ENCODE assay signal across 17 cellular contexts in the genomic region with DNA sequence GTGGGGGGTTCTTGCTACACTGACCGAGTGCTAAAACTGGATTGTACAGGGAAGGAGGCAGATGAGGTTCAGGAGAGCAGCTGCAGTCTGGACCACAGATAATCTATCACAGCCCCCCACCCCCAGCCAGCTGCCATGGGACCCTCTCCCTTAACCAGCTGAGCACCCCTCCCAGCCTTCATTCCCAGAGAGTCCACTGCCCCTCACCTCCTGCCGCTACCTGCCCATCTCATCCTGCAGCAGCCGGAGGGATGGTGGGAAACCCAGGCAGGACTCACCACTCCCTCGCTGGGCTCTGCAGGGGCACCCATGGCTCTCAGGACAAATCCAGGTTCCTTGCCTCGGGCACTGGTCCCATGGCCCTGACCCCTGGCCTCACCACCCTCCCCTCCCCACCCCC.
A peak's percentile ranks its signal among the peaks of the same experiment; 100 is the strongest.
DNase-seq lines count a peak whose midpoint lies in the region; ATAC-seq and FAIRE-seq lines count a peak whose summit lies in the region.
"Had no signal": no experiment of that assay in that cellular context is flagged by ENCODE, and none has a peak within 500 bp of the region (broad histone marks: within the 10 kb centered on the region; RNA-seq: fewer than 3 reads in every experiment).

No MANE protein-coding gene starts in this region.

- H3K27ac Mint-ChIP-seq in activated naive CD8-positive, alpha-beta T cell treated with anti-CD3 and anti-CD28 coated beads, Interleukin-2, amount 50 U/mL, for 24 hours: no peak overlapping the region
- H3K27ac Mint-ChIP-seq: CD8-positive, alpha-beta memory T cell had no signal

- H3K4me3 Mint-ChIP-seq in activated naive CD8-positive, alpha-beta T cell treated with anti-CD3 and anti-CD28 coated beads, Interleukin-2, amount 50 U/mL, for 24 hours: no peak overlapping the region
- H3K4me3 Mint-ChIP-seq: CD8-positive, alpha-beta memory T cell had no signal

- no peaks in the 10 kb centered on the region for H3K9me3 Mint-ChIP-seq in activated naive CD8-positive, alpha-beta T cell treated with anti-CD3 and anti-CD28 coated beads, Interleukin-2, amount 50 U/mL, for 24 hours
- H3K9me3 Mint-ChIP-seq: CD8-positive, alpha-beta memory T cell had no signal

- H3K27me3 Mint-ChIP-seq in activated naive CD8-positive, alpha-beta T cell treated with anti-CD3 and anti-CD28 coated beads, Interleukin-2, amount 50 U/mL, for 24 hours: peaks cover under 1% of the 10 kb centered on the region

- no peaks in the 10 kb centered on the region for H3K4me1 Mint-ChIP-seq in activated naive CD8-positive, alpha-beta T cell treated with anti-CD3 and anti-CD28 coated beads, Interleukin-2, amount 50 U/mL, for 24 hours
- H3K4me1 Mint-ChIP-seq: CD8-positive, alpha-beta memory T cell had no signal

- no peak for ATAC-seq in HG02840 (IDR thresholded peaks at IDR 0.05; ENCODE audit: low FRiP score, unreplicated experiment)
- no peak for ATAC-seq in HG03135 (IDR thresholded peaks at IDR 0.05; ENCODE audit: unreplicated experiment)
- no peak for ATAC-seq in activated naive CD8-positive, alpha-beta T cell treated with anti-CD3 and anti-CD28 coated beads, Interleukin-2, amount 50 U/mL, for 24 hours

- intact Hi-C loops in posterior vena cava (cut with DNase I): no loop called here

- FAIRE-seq in urothelium cell line (lab: Jason Lieb, UNC): peak; percentile 17
- FAIRE-seq: H54 had no signal

- no peaks in the 10 kb centered on the region for H3K36me3 Mint-ChIP-seq in activated naive CD8-positive, alpha-beta T cell treated with anti-CD3 and anti-CD28 coated beads, Interleukin-2, amount 50 U/mL, for 24 hours (ENCODE audit: low read depth)
- H3K36me3 Mint-ChIP-seq: CD8-positive, alpha-beta memory T cell had no signal

- peak; percentile 1 for DNase-seq in stimulated activated CD4-positive, alpha-beta T cell treated with anti-CD3 and anti-CD28 coated beads, Interleukin-4, amount 100 ng/mL, for 24 hours
- DNase-seq in stimulated activated CD4-positive, alpha-beta T cell treated with anti-CD3 and anti-CD28 coated beads, Interleukin-12 subunit alpha, Interleukin-12 subunit beta, amount 100 ng/mL, for 4 hours: no peak
- DNase-seq in ecto neural progenitor cell (ENCODE audit: low spot score) (peak; percentile 24), posterior vena cava (ENCODE audit: low spot score) (peak; percentile 38), urothelium cell line (ENCODE audit: low spot score) (no peak)
- DNase-seq in activated naive CD8-positive, alpha-beta T cell treated with anti-CD3 and anti-CD28 coated beads, Interleukin-2, amount 50 U/mL, for 24 hours: no peak
- DNase-seq: BE2C; DMS 273 treated with DMSO at 0.1 percent for 48 hours; NCI-H1105; NCI-H1694 treated with DMSO at 0.1 percent for 48 hours; NCI-H69; NK-92 treated with Interleukin-12 subunit alpha and Interleukin-12 subunit beta, amount 100 ng/mL, for 24 hours; OCI-M1 had no signal

Comparison
In these comparisons a context has a peak if more than half of its experiments do, and no peak if none do; other contexts are left out.
1. DNase-seq: peak in stimulated activated CD4-positive, alpha-beta T cell treated with anti-CD3 and anti-CD28 coated beads, Interleukin-4, amount 100 ng/mL, for 24 hours (single experiment), ecto neural progenitor cell (single experiment) and posterior vena cava (single experiment); none in stimulated activated CD4-positive, alpha-beta T cell treated with anti-CD3 and anti-CD28 coated beads, Interleukin-12 subunit alpha, Interleukin-12 subunit beta, amount 100 ng/mL, for 4 hours (single experiment), urothelium cell line (single experiment) and activated naive CD8-positive, alpha-beta T cell treated with anti-CD3 and anti-CD28 coated beads, Interleukin-2, amount 50 U/mL, for 24 hours (single experiment).